8 cellular contexts compared by ENCODE assay signal in genomic region chr3:35639251-35640185, GRCh38. TPM values are rescaled to one million over a fixed set of nuclear protein-coding genes. Genes with fewer than 3 reads are reported as not detected.
A peak's percentile ranks its signal among the peaks of the same experiment; 100 is the strongest.
DNase-seq lines count a peak whose midpoint lies in the region; ATAC-seq and TF ChIP-seq lines count a peak whose summit lies in the region.

ARPP21 (plus strand) TSS chr3:35639525; CDS start chr3:35681752, 42,227 bp downstream.

- peak within 1 kb of the TSS; percentile 52 for H3K4me3 ChIP-seq in HUES64 (ENCODE audit: low read length)
- peak within 1 kb of the TSS; percentile 38 to 71 for H3K4me3 ChIP-seq in ascending aorta
- H3K4me3 ChIP-seq in iPS-11a (ENCODE audit: low read depth, low read length) = peak within 1 kb of the TSS; percentile 56
- H3K4me3 ChIP-seq in gastrocnemius medialis = peak within 1 kb of the TSS; percentile 67 to 77 (median 74)

- ATAC-seq in gastrocnemius medialis (peak; percentile 64 to 71), HG03196 (IDR thresholded peaks at IDR 0.05; ENCODE audit: unreplicated experiment) (no peak)

- WGBS in HUES64 = 2% methylated on average over 82 of the region's 83 CpGs

- in situ Hi-C loops in gastrocnemius medialis (cut with MboI; ENCODE audit: low sequenced_read_pairs in 4 of 4) = no loop called here

- peaks cover 2% of the 10 kb centered on the region; the same call in 1 of the 2 replicates for H3K9me3 ChIP-seq in HUES64 (ENCODE audit: insufficient read depth, low read depth, low read length)
- H3K9me3 ChIP-seq in ascending aorta = no peaks in the 10 kb centered on the region
- H3K9me3 ChIP-seq in gastrocnemius medialis = no peaks in the 10 kb centered on the region

- H3K27me3 ChIP-seq in HUES64 (ENCODE audit: insufficient read depth, low read length) = peaks cover 68% of the 10 kb centered on the region
- no peaks in the 10 kb centered on the region for H3K27me3 ChIP-seq in ascending aorta
- H3K27me3 ChIP-seq in gastrocnemius medialis = no peaks in the 10 kb centered on the region

- DNase-seq in NCI-H1092 treated with DMSO at 0.1 percent for 48 hours (lab: John Stamatoyannopoulos, UW) (peak; percentile 50), NCI-H1092 (lab: John Stamatoyannopoulos, UW) (no peak), ascending aorta (ENCODE audit: low spot score in 2 of 2) (peak in 1 of 2 donors; percentile 62), gastrocnemius medialis (peak; percentile 58 to 68), cortex of kidney (lab: John Stamatoyannopoulos, UW) (no peak)

- TF ChIP-seq CTCF in ascending aorta (IDR thresholded peaks at IDR 0.05) (no peak), gastrocnemius medialis (IDR thresholded peaks at IDR 0.05 in 4 of 5, conservative IDR thresholded peaks at IDR 0.05 in 1 of 5) (no peak)

- no peaks in the 10 kb centered on the region for H3K36me3 ChIP-seq in HUES64 (ENCODE audit: insufficient read depth, low read length)
- no peaks in the 10 kb centered on the region for H3K36me3 ChIP-seq in ascending aorta
- H3K36me3 ChIP-seq in gastrocnemius medialis = no peaks in the 10 kb centered on the region

- TF ChIP-seq POLR2A in gastrocnemius medialis (IDR thresholded peaks at IDR 0.05) = peak; percentile 59 to 77

- intact Hi-C loops in ascending aorta (cut with DNase I) (no loop called here), gastrocnemius medialis (cut with DNase I; ENCODE audit: low total_unique reads) (loop anchor here (5.0 kb wide), 1 partner anchor 1982 kb away; no protein-coding TSS in a partner anchor)

- 0 out of 2 replicates have a peak within 1 kb of the TSS, but pooled peaks have one; percentile 6 for H3K9ac ChIP-seq in HUES64 (ENCODE audit: low read depth, low read length)

- no peak within 1 kb of the TSS for H3K27ac ChIP-seq in HUES64 (ENCODE audit: low read depth, low read length)
- H3K27ac ChIP-seq in ascending aorta = peak within 1 kb of the TSS in 1 of 2 donors; percentile 18
- H3K27ac ChIP-seq in gastrocnemius medialis = peak within 1 kb of the TSS; percentile 88 to 94 (median 92)

- H3K4me1 ChIP-seq in HUES64 (ENCODE audit: insufficient read depth, low read length) = no peaks in the 10 kb centered on the region
- H3K4me1 ChIP-seq in ascending aorta = peaks cover 0 to 3% of the 10 kb centered on the region in 2 donors
- no peaks in the 10 kb centered on the region for H3K4me1 ChIP-seq in gastrocnemius medialis

RNA-seq across cellular contexts. Expression of gene ARPP21, which starts in this region (rescaled TPM):
- polyA plus RNA-seq in HUES64 (2013, experiment 1 of 2) = 0.15 TPM
- not detected for polyA plus RNA-seq in HUES64 (2013, experiment 2 of 2)
- total RNA-seq in ascending aorta = not detected
- total RNA-seq in gastrocnemius medialis = 10 to 100 TPM; 58.7 to 93.8 (median 67.5) TPM

Comparison
In these comparisons a context has a peak if more than half of its experiments do, and no peak if none do; other contexts are left out.
1. RNA of gene ARPP21 (total RNA-seq): 58.7 to 93.8 TPM in gastrocnemius medialis; not detected in ascending aorta (single experiment); every median in the first group is over 10 times any median in the second.
2. DNase-seq: peak in NCI-H1092 treated with DMSO at 0.1 percent for 48 hours (single experiment) and gastrocnemius medialis (2 of 2); none in NCI-H1092 (single experiment) and cortex of kidney (single experiment).
3. Peak in every context shown above with its lines, with median percentiles within 50 percentile points of each other: H3K4me3 ChIP-seq.